ENCODE assay signal across 8 cellular contexts in genomic region chr21:29130234-29130993, GRCh38. TPM values are rescaled to one million over a fixed set of nuclear protein-coding genes. Genes with fewer than 3 reads are reported as not detected.
DNase-seq lines count a peak whose midpoint lies in the region; TF ChIP-seq lines count a peak whose summit lies in the region.

Gene MAP3K7CL, plus strand, starts transcription at chr21:29130644. Its CDS starts 2,701 bp downstream, at chr21:29133345.

- H3K9me3 Mint-ChIP-seq in nephron = peaks cover 13% of the 10 kb centered on the region
- no peaks in the 10 kb centered on the region for H3K9me3 Mint-ChIP-seq in endothelial cell (ENCODE audit: unreplicated experiment)

- H3K36me3 Mint-ChIP-seq in nephron (ENCODE audit: low read depth) (no peaks in the 10 kb centered on the region), endothelial cell (ENCODE audit: low read depth, unreplicated experiment) (no peaks in the 10 kb centered on the region)

- H3K4me3 ChIP-seq in BLaER1 = no peak within 1 kb of the TSS
- peak within 1 kb of the TSS; percentile 7 for H3K4me3 ChIP-seq in MG63
- H3K4me3 ChIP-seq in epithelial cell of esophagus (ENCODE audit: low read length) = no peak within 1 kb of the TSS

- H3K4me3 Mint-ChIP-seq in nephron = peak within 1 kb of the TSS in 2 of 3 experiments; percentile 44 to 69
- no peak within 1 kb of the TSS for H3K4me3 Mint-ChIP-seq in endothelial cell (ENCODE audit: unreplicated experiment)

- H3K4me1 Mint-ChIP-seq in nephron (peaks cover 15% of the 10 kb centered on the region), endothelial cell (ENCODE audit: unreplicated experiment) (no peaks in the 10 kb centered on the region)

- no peak within 1 kb of the TSS for H3K9ac ChIP-seq in BLaER1

- H3K27me3 Mint-ChIP-seq in nephron (ENCODE audit: low read depth) (no peaks in the 10 kb centered on the region), endothelial cell (ENCODE audit: unreplicated experiment) (peaks cover 3% of the 10 kb centered on the region)

- H4K20me1 ChIP-seq in BLaER1 = no peaks in the 10 kb centered on the region

- H3K36me3 ChIP-seq in BLaER1 (no peaks in the 10 kb centered on the region), MG63 (no peaks in the 10 kb centered on the region)

- DNase-seq in MG63 = peak; percentile 98
- DNase-seq in epithelial cell of esophagus (ENCODE audit: low read depth) = peak; percentile 97
- DNase-seq in endothelial cell (ENCODE audit: low spot score) = no peak
- no peak for DNase-seq in germinal center (ENCODE audit: low spot score)
- DNase-seq in KBM-7 = no peak
- DNase-seq in ecto neural progenitor cell (ENCODE audit: low spot score) = no peak

- H3K4me2 ChIP-seq in BLaER1 = peak within 1 kb of the TSS; percentile 21; the same call in 1 of the 2 replicates

- no peak for TF ChIP-seq CTCF in epithelial cell of esophagus (IDR thresholded peaks at IDR 0.05; ENCODE audit: insufficient read depth, low read depth, low read length, missing control alignments)
- TF ChIP-seq CTCF in nephron (IDR thresholded peaks at IDR 0.05; ENCODE audit: unreplicated experiment in 3 of 3) = no peak
- TF ChIP-seq CTCF in endothelial cell (IDR thresholded peaks at IDR 0.05; ENCODE audit: unreplicated experiment) = no peak

- in situ Hi-C loops in KBM-7 (cut with MboI; ENCODE audit: low pct_unique_long_range_greater_than_20kb, low sequenced_read_pairs) = no loop called here

- H3K9me3 ChIP-seq in BLaER1 = peaks cover 5% of the 10 kb centered on the region
- H3K9me3 ChIP-seq in MG63 = peaks cover 13% of the 10 kb centered on the region

- H3K27ac Mint-ChIP-seq in nephron (peak within 1 kb of the TSS; percentile 48 to 86 (median 65)), endothelial cell (ENCODE audit: unreplicated experiment) (no peak within 1 kb of the TSS)

- no peak within 1 kb of the TSS for H3K27ac ChIP-seq in BLaER1

- H3K27me3 ChIP-seq in BLaER1 (no peaks in the 10 kb centered on the region), MG63 (no peaks in the 10 kb centered on the region)

- H3K4me1 ChIP-seq in BLaER1 = peaks cover 14% of the 10 kb centered on the region

RNA-seq across cellular contexts. Expression of gene MAP3K7CL, which starts in this region (rescaled TPM):
- total RNA-seq in MG63 (2014; rRNA removed; shearing (Covaris generic); ENCODE audit: low replicate concordance) = 28.3 and 41.5 TPM in 2 replicates
- total RNA-seq in endothelial cell (ENCODE audit: unreplicated experiment) = 1.0 TPM

Comparison
In these comparisons a context has a peak if more than half of its experiments do, and no peak if none do; other contexts are left out.
1. RNA of gene MAP3K7CL (total RNA-seq): 28.3 to 41.5 TPM in MG63; 1.0 TPM in endothelial cell (single experiment); every median in the first group is over 10 times any median in the second.
2. DNase-seq: peak in MG63 (single experiment) and epithelial cell of esophagus (single experiment); none in endothelial cell (single experiment), germinal center (single experiment), KBM-7 (single experiment) and ecto neural progenitor cell (single experiment).